Comparison of ENCODE assay signal across 8 cellular contexts in genomic region chr15:45167631-45168205, GRCh38. TPM values are rescaled to one million over a fixed set of nuclear protein-coding genes. Genes with fewer than 3 reads are reported as not detected.
DNase-seq lines count a peak whose midpoint lies in the region; ATAC-seq and TF ChIP-seq lines count a peak whose summit lies in the region.

No MANE protein-coding gene starts in this region.

- H2AFZ ChIP-seq in ACC112 (ENCODE audit: low read length, unreplicated experiment): no peak overlapping the region

- DNase-seq in LNCaP clone FGC (ENCODE audit: low read depth) (no peak), coronary artery (ENCODE audit: low spot score) (peak; percentile 73), natural killer cell (no peak), NCI-H1105 treated with DMSO at 0.1 percent for 48 hours (lab: John Stamatoyannopoulos, UW) (no peak)
- no peak for DNase-seq in stimulated activated CD4-positive, alpha-beta T cell treated with anti-CD3 and anti-CD28 coated beads, Interleukin-15, amount 100 ng/mL, for 24 hours

- peaks cover 8% of the 10 kb centered on the region for H3K4me1 ChIP-seq in ACC112 (ENCODE audit: control insufficient read depth, insufficient read depth, low read length, unreplicated experiment)

- no peaks in the 10 kb centered on the region for H3K27me3 ChIP-seq in ACC112 (ENCODE audit: insufficient read depth, low read length)

- no peaks in the 10 kb centered on the region for H3K27me3 Mint-ChIP-seq in natural killer cell (ENCODE audit: low read depth in 2 of 2)

- ATAC-seq in natural killer cell: no peak
- no peak for ATAC-seq in GM21423 (IDR thresholded peaks at IDR 0.05; ENCODE audit: unreplicated experiment)
- no peak for ATAC-seq in HG02981 (IDR thresholded peaks at IDR 0.05; ENCODE audit: unreplicated experiment)

- H3K4me3 Mint-ChIP-seq in natural killer cell: peak overlapping the region; percentile 77

- H3K4me1 Mint-ChIP-seq in natural killer cell: peaks cover 6 to 35% of the 10 kb centered on the region in 2 donors

- intact Hi-C loops in natural killer cell (cut with micrococcal nuclease): loop anchor here (1.0 kb wide), 1 partner anchor 31 kb away; no protein-coding TSS in a partner anchor

- H3K27ac ChIP-seq in ACC112 (ENCODE audit: low read depth, low read length): no peak overlapping the region
- H3K27ac ChIP-seq in coronary artery: peak overlapping the region; percentile 96 to 99

- peak overlapping the region; percentile 46 to 81 for H3K27ac Mint-ChIP-seq in natural killer cell

- no peaks in the 10 kb centered on the region for H3K36me3 ChIP-seq in ACC112 (ENCODE audit: insufficient read depth, low read length)

- no peaks in the 10 kb centered on the region for H3K36me3 Mint-ChIP-seq in natural killer cell

- H3K79me2 ChIP-seq in ACC112 (ENCODE audit: control insufficient read depth, insufficient read depth, low read length, unreplicated experiment): no peaks in the 10 kb centered on the region

- TF ChIP-seq CTCF in LNCaP clone FGC (IDR thresholded peaks at IDR 0.05; ENCODE audit: control insufficient read depth, extremely low read depth, insufficient read depth): no peak
- TF ChIP-seq CTCF in coronary artery (IDR thresholded peaks at IDR 0.05): no peak
- no peak for TF ChIP-seq CTCF in natural killer cell (IDR thresholded peaks at IDR 0.05)

- H3K9me3 Mint-ChIP-seq in natural killer cell: no peaks in the 10 kb centered on the region

- H3K4me3 ChIP-seq in ACC112 (ENCODE audit: low read depth, low read length): peak overlapping the region; percentile 83
- peak overlapping the region; percentile 63 for H3K4me3 ChIP-seq in LNCaP clone FGC (ENCODE audit: low read depth, low read length)
- peak overlapping the region; percentile 91 for H3K4me3 ChIP-seq in coronary artery

RNA-seq across cellular contexts. Expression of gene SHF, which starts 20.0 kb away (rescaled TPM):
- total RNA-seq in natural killer cell: 1 to 10 TPM in 2 of 3 donors, under 1 TPM in 1; 0.94 to 2.4 (median 1.7) TPM

RNA-seq across cellular contexts. Expression of gene DUOX1, which starts 37.9 kb away (rescaled TPM):
- under 1 TPM in 1 of 3 donors, not detected in 2; 0.20 TPM for total RNA-seq in natural killer cell

RNA-seq across cellular contexts. Expression of gene DUOXA1, which starts 38.0 kb away (rescaled TPM):
- total RNA-seq in natural killer cell: under 1 TPM in 2 of 3 donors, not detected in 1; 0.39 to 0.40 TPM

RNA-seq across cellular contexts. Expression of gene DUOXA2, which starts 53.6 kb away (rescaled TPM):
- not detected for total RNA-seq in natural killer cell

RNA-seq across cellular contexts. Expression of gene DUOX2, which starts 53.7 kb away (rescaled TPM):
- total RNA-seq in natural killer cell: 1 to 10 TPM in 1 of 3 donors, not detected in 2; 2.5 TPM
